In genomic region chr2:29262681-29263260, GRCh38 we compare ENCODE assay signal across 15 cellular contexts.
A peak's percentile ranks its signal among the peaks of the same experiment; 100 is the strongest.
DNase-seq lines count a peak whose midpoint lies in the region; ATAC-seq, FAIRE-seq and TF ChIP-seq lines count a peak whose summit lies in the region.
"Had no signal": no experiment of that assay in that cellular context is flagged by ENCODE, and none has a peak within 500 bp of the region (broad histone marks: within the 10 kb centered on the region; RNA-seq: fewer than 3 reads in every experiment).

No MANE protein-coding gene starts in this region.

- POLR2A ChIA-PET in CD8-positive, alpha-beta T cell (lab: Charles Lee) = no interaction called here

- H3K4me1 ChIP-seq in small intestine (ENCODE audit: control insufficient read depth in 2 of 2, insufficient read depth in 1 of 2, low read depth in 1 of 2, low read length in 1 of 2) = no peaks in the 10 kb centered on the region
- H3K4me1 ChIP-seq in CD8-positive, alpha-beta T cell (ENCODE audit: insufficient read depth, low read length) = no peaks in the 10 kb centered on the region
- H3K4me1 ChIP-seq: pancreas had no signal

- H3K4me1 Mint-ChIP-seq in CD8-positive, alpha-beta T cell (ENCODE audit: low read depth) = no peaks in the 10 kb centered on the region

- H3K9me3 ChIP-seq in SK-N-MC (ENCODE audit: low read depth, low read length) (no peaks in the 10 kb centered on the region), small intestine (ENCODE audit: control insufficient read depth, low read depth) (no peaks in the 10 kb centered on the region)
- no peaks in the 10 kb centered on the region for H3K9me3 ChIP-seq in CD8-positive, alpha-beta T cell (ENCODE audit: low read length)
- H3K9me3 ChIP-seq: pancreas had no signal

- DNase-seq in activated effector memory CD4-positive, alpha-beta T cell treated with anti-CD3 and anti-CD28 coated beads, Interleukin-2, amount 50 U/mL, for 16 hours = peak; percentile 41
- DNase-seq in activated effector memory CD4-positive, alpha-beta T cell treated with Interleukin-2 at 50 U/mL for 16 hours = no peak
- DNase-seq in NCI-H146 (lab: John Stamatoyannopoulos, UW) (peak; percentile 45), SK-N-MC (ENCODE audit: low read depth, low spot score) (peak; percentile 45), small intestine (peak; percentile 11), GM19240 (ENCODE audit: insufficient read length, low spot score) (no peak)
- no peak for DNase-seq in CD8-positive, alpha-beta T cell
- DNase-seq: activated CD4-positive, alpha-beta T cell treated with anti-CD3 and anti-CD28 coated beads, Interleukin-2, amount 50 U/mL, for 4 hours; activated T-cell treated with anti-CD3 and anti-CD28 coated beads, Interleukin-2, amount 50 U/mL, for 48 hours; effector memory CD4-positive, alpha-beta T cell; NCI-H2171; pancreas; stimulated activated naive CD4-positive, alpha-beta T cell treated with Interleukin-2 at 50 U/mL for 16 hours had no signal

- H3K9ac ChIP-seq in SK-N-MC (ENCODE audit: insufficient read length) = no peak overlapping the region

- intact Hi-C loops in CD8-positive, alpha-beta T cell (cut with DNase I, micrococcal nuclease) = no loop called here

- H3K36me3 Mint-ChIP-seq in CD8-positive, alpha-beta T cell = no peaks in the 10 kb centered on the region

- H3K9me3 Mint-ChIP-seq in CD8-positive, alpha-beta T cell = peaks cover 2% of the 10 kb centered on the region

- no peak overlapping the region for H3K27ac Mint-ChIP-seq in CD8-positive, alpha-beta T cell

- ATAC-seq in GM21576 (IDR thresholded peaks at IDR 0.05; ENCODE audit: unreplicated experiment) = no peak
- ATAC-seq in CD8-positive, alpha-beta T cell = no peak
- ATAC-seq: left lobe of liver, pancreas had no signal

- CTCF ChIA-PET in CD8-positive, alpha-beta T cell (lab: Charles Lee) = no interaction called here

- H3K36me3 ChIP-seq in SK-N-MC (ENCODE audit: insufficient read depth, low read length) (peaks cover 7% of the 10 kb centered on the region; the same call in 1 of the 2 replicates), small intestine (ENCODE audit: control insufficient read depth in 2 of 2, insufficient read depth in 2 of 2, low read length in 2 of 2) (no peaks in the 10 kb centered on the region)
- H3K36me3 ChIP-seq in CD8-positive, alpha-beta T cell (ENCODE audit: insufficient read depth, low read length) = no peaks in the 10 kb centered on the region
- H3K36me3 ChIP-seq: pancreas had no signal

- peaks cover 33% of the 10 kb centered on the region for H3K27me3 Mint-ChIP-seq in CD8-positive, alpha-beta T cell (ENCODE audit: low read depth)

- no peak for FAIRE-seq in small intestine (lab: Jason Lieb, UNC)
- FAIRE-seq: pancreas had no signal

- H3K4me3 Mint-ChIP-seq in CD8-positive, alpha-beta T cell = no peak overlapping the region

- H3K4me3 ChIP-seq in SK-N-MC (peak overlapping the region; percentile 29; the same call in 1 of the 2 replicates), small intestine (ENCODE audit: low read depth in 1 of 2, low read length in 2 of 2) (no peak overlapping the region)
- H3K4me3 ChIP-seq in CD8-positive, alpha-beta T cell (ENCODE audit: low read depth, low read length) = no peak overlapping the region
- H3K4me3 ChIP-seq: pancreas had no signal

- H3K27ac ChIP-seq in SK-N-MC (peak overlapping the region; percentile 5), small intestine (ENCODE audit: low read depth in 1 of 2, low read length in 1 of 2) (no peak overlapping the region)
- H3K27ac ChIP-seq in CD8-positive, alpha-beta T cell (ENCODE audit: low read depth, low read length) = no peak overlapping the region
- H3K27ac ChIP-seq: pancreas had no signal

- H3K27me3 ChIP-seq in small intestine (ENCODE audit: control insufficient read depth in 2 of 2, insufficient read depth in 2 of 2, low read length in 2 of 2) = peaks cover 0 to 3% of the 10 kb centered on the region in 2 donors
- no peaks in the 10 kb centered on the region for H3K27me3 ChIP-seq in CD8-positive, alpha-beta T cell (ENCODE audit: insufficient read depth, low read length)
- H3K27me3 ChIP-seq: pancreas had no signal

- WGBS in small intestine, 3 donors = 36 to 66% (median 46%) methylated on average over 7 of the region's 7 CpGs

- TF ChIP-seq CTCF in CD8-positive, alpha-beta T cell (IDR thresholded peaks at IDR 0.05) = no peak

Comparison
In these comparisons a context has a peak if more than half of its experiments do, and no peak if none do; other contexts are left out.
1. DNase-seq: peak in activated effector memory CD4-positive, alpha-beta T cell treated with anti-CD3 and anti-CD28 coated beads, Interleukin-2, amount 50 U/mL, for 16 hours (single experiment), NCI-H146 (single experiment), SK-N-MC (single experiment) and small intestine (single experiment); none in activated effector memory CD4-positive, alpha-beta T cell treated with Interleukin-2 at 50 U/mL for 16 hours (single experiment), CD8-positive, alpha-beta T cell (0 of 7) and GM19240 (single experiment).